1 cellular context compared by ENCODE assay signal in the genomic region with DNA sequence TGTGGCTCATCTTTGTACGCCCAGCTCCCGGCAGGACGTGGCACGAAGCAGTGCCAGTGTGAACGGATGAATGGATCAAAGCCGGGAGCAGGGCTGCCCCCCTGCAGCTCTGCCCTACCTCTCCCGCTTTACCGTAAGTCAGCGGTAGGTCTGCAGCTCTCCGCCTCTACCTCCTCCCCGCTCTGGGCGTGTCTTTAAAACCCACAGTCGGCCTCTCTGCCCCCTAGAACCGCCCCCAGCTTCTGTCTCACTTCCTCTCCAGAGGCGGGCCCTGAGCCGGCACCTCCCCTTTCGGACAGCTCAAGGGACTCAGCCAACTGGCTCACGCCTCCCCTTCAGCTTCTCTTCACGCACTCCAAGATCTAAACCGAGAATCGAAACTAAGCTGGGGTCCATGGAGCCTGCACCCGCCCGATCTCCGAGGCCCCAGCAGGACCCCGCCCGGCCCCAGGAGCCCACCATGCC.
TF ChIP-seq lines count a peak whose summit lies in the region.

A gene with protein sequence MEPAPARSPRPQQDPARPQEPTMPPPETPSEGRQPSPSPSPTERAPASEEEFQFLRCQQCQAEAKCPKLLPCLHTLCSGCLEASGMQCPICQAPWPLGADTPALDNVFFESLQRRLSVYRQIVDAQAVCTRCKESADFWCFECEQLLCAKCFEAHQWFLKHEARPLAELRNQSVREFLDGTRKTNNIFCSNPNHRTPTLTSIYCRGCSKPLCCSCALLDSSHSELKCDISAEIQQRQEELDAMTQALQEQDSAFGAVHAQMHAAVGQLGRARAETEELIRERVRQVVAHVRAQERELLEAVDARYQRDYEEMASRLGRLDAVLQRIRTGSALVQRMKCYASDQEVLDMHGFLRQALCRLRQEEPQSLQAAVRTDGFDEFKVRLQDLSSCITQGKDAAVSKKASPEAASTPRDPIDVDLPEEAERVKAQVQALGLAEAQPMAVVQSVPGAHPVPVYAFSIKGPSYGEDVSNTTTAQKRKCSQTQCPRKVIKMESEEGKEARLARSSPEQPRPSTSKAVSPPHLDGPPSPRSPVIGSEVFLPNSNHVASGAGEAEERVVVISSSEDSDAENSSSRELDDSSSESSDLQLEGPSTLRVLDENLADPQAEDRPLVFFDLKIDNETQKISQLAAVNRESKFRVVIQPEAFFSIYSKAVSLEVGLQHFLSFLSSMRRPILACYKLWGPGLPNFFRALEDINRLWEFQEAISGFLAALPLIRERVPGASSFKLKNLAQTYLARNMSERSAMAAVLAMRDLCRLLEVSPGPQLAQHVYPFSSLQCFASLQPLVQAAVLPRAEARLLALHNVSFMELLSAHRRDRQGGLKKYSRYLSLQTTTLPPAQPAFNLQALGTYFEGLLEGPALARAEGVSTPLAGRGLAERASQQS (plus strand): TSS at position 298 of the 465 bp plus-strand sequence. CDS start 97 bp downstream, at position 395.

TF ChIP-seq in K562, 482 proteins besides CTCF, POLR2A, EP300 and RAD21 (continued from another document):
- TF ChIP-seq MTA3 (IDR thresholded peaks at IDR 0.05; ENCODE audit: borderline replicate concordance), result peak; percentile 56; the same call in 1 of the 2 replicates
- peak; percentile 46 for TF ChIP-seq HNRNPLL (IDR thresholded peaks at IDR 0.05; ENCODE audit: low read depth, low read length, poor library complexity, severe bottlenecking)
- peak; percentile 48 to 50; a peak in 3 of 4 replicates for TF ChIP-seq MAZ (CRISPR knock-in tag; conservative IDR thresholded peaks at IDR 0.05 in 1 of 2, IDR thresholded peaks at IDR 0.05 in 1 of 2)
- TF ChIP-seq, protein P1, sequence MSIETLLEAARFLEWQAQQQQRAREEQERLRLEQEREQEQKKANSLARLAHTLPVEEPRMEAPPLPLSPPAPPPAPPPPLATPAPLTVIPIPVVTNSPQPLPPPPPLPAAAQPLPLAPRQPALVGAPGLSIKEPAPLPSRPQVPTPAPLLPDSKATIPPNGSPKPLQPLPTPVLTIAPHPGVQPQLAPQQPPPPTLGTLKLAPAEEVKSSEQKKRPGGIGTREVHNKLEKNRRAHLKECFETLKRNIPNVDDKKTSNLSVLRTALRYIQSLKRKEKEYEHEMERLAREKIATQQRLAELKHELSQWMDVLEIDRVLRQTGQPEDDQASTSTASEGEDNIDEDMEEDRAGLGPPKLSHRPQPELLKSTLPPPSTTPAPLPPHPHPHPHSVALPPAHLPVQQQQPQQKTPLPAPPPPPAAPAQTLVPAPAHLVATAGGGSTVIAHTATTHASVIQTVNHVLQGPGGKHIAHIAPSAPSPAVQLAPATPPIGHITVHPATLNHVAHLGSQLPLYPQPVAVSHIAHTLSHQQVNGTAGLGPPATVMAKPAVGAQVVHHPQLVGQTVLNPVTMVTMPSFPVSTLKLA (conservative IDR thresholded peaks at IDR 0.05), result peak in 1 of 2 experiments; percentile 33; a peak in 1 of 4 replicates
- no peak; the same call in 1 of the 2 replicates for TF ChIP-seq CREM (IDR thresholded peaks at IDR 0.05; ENCODE audit: low read depth)
TF ChIP-seq in K562: peak in this region for 29.
